In the genomic region with DNA sequence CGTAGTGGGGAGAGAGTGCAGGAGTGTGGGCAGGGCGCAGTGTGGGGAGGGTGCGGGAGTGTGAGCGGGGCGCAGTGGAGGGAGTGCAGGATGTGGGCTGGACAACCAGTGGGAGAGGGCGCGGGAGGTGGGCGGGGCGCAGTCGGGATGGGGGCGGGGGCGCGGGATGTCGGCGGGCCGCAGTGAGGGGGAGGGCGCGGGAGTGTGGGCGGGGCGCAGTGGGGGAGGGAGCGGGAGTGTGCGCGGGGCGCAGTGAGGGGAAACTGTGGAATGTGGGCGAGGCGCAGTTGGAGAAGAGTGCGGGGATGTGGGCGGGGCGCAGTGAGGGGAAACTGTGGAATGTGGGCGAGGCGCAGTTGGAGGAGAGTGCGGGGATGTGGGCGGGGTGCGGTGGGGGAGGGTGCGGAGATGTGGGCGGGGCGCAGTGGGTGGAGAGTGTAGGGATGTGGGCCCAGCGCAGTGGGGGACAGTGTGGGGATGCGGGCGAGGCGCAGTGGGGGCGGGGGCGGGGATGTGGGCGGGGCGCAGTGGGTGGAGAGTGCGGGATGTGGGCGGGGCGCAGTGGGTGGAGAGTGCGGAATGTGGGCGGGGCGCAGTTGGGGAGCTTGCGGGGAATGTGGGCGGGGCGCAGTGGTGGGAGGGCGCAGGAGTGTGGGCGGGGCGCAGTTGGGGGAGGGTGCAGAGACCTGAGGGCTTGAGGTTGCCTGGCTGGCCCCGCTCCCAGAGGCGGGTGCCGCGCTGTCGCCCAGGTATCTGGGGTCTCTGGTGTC, we compare ENCODE assay signal across 8 cellular contexts. TPM values are rescaled to one million over a fixed set of nuclear protein-coding genes. Genes with fewer than 3 reads are reported as not detected.
DNase-seq lines count a peak whose midpoint lies in the region; ATAC-seq and TF ChIP-seq lines count a peak whose summit lies in the region.

A gene (plus strand): TSS at position 723 of the 770 bp plus-strand sequence. CDS start 257 bp downstream, outside the sequence.

- peak within 1 kb of the TSS; percentile 81 for H3K4me3 Mint-ChIP-seq in GM23338
- H3K4me3 Mint-ChIP-seq in MCF 10A (ENCODE audit: unreplicated experiment) = peak within 1 kb of the TSS; percentile 69

- no peaks in the 10 kb centered on the region; the same call in 1 of the 2 replicates for H4K20me1 ChIP-seq in GM23338 (replicated peaks; ENCODE audit: insufficient read depth)

- H3K4me3 ChIP-seq in GM23338 (peak within 1 kb of the TSS; percentile 93), iPS-20b (ENCODE audit: low read length) (peak within 1 kb of the TSS; percentile 77), skeletal muscle satellite cell (ENCODE audit: low read length) (peak within 1 kb of the TSS; percentile 81)

- TF ChIP-seq CTCF in GM23338 (conservative IDR thresholded peaks at IDR 0.05; ENCODE audit: low read depth in 2 of 2) = no peak
- TF ChIP-seq CTCF in MCF 10A (IDR thresholded peaks at IDR 0.05; ENCODE audit: unreplicated experiment) = no peak

- H3K9ac ChIP-seq in iPS-20b (ENCODE audit: low read depth, low read length) = no peak within 1 kb of the TSS; the same call in 1 of the 2 replicates
- peak within 1 kb of the TSS; percentile 86 for H3K9ac ChIP-seq in skeletal muscle satellite cell (ENCODE audit: low read depth, low read length)

- H3K27ac Mint-ChIP-seq in GM23338 (no peak within 1 kb of the TSS), MCF 10A (ENCODE audit: low read depth, unreplicated experiment) (peak within 1 kb of the TSS; percentile 24)

- no peaks in the 10 kb centered on the region for H3K9me2 ChIP-seq in GM23338 (ENCODE audit: insufficient read depth)

- no peaks in the 10 kb centered on the region for H3K79me2 ChIP-seq in GM23338 (replicated peaks; ENCODE audit: insufficient read depth)

- peak; percentile 91 for DNase-seq in GM23338 (ENCODE audit: low spot score)
- peak; percentile 73 to 88 for DNase-seq in SW 1271 (lab: John Stamatoyannopoulos, UW)
- DNase-seq in MCF 10A (ENCODE audit: unreplicated experiment) = peak; percentile 85
- no peak for DNase-seq in NCI-H1048 (lab: John Stamatoyannopoulos, UW)
- no peak for DNase-seq in NK-92 (lab: John Stamatoyannopoulos, UW; ENCODE audit: unreplicated experiment)

- CTCF ChIA-PET in MCF 10A (lab: Yijun Ruan, JAX) = interaction anchor here (0.7 kb wide), 1 partner anchor 124 kb away, joined by 3 read pairs; no protein-coding TSS in a partner anchor

- peaks cover 14% of the 10 kb centered on the region for H3F3A ChIP-seq in GM23338 (replicated peaks; ENCODE audit: low read depth)

- no TSS peak for BruUV-seq in MCF 10A (replicated peaks; lab: Mats Ljungman, UMichigan)

- intact Hi-C loops in MCF 10A (cut with micrococcal nuclease) = loop anchor here (2.0 to 10.0 kb wide), 2 partner anchors 60 to 146 kb away; a partner anchor contains a TSS

- H3K9me3 Mint-ChIP-seq in GM23338 (peaks cover 6% of the 10 kb centered on the region), MCF 10A (ENCODE audit: unreplicated experiment) (no peaks in the 10 kb centered on the region)

- H3K27ac ChIP-seq in GM23338 (ENCODE audit: low read depth) (peak within 1 kb of the TSS; percentile 85), iPS-20b (ENCODE audit: low read length) (no peak within 1 kb of the TSS)

- peaks cover 18% of the 10 kb centered on the region; the same call in 1 of the 2 replicates for H3K4me1 ChIP-seq in GM23338 (ENCODE audit: insufficient read depth)
- H3K4me1 ChIP-seq in iPS-20b (ENCODE audit: insufficient read depth, low read length) = peaks cover 11% of the 10 kb centered on the region
- H3K4me1 ChIP-seq in skeletal muscle satellite cell (ENCODE audit: control insufficient read depth, insufficient read depth, low read length) = peaks cover 63% of the 10 kb centered on the region

- POLR2A ChIA-PET in MCF 10A (lab: Yijun Ruan, JAX) = interaction anchor here (0.5 to 0.9 kb wide), 4 partner anchors 9 to 70 kb away, joined by 3 to 4 read pairs (median 4); no protein-coding TSS in a partner anchor

- H2AFZ ChIP-seq in GM23338 = peak within 1 kb of the TSS; percentile 95

- H3K36me3 Mint-ChIP-seq in GM23338 (ENCODE audit: low read depth) = no peaks in the 10 kb centered on the region
- H3K36me3 Mint-ChIP-seq in MCF 10A (ENCODE audit: insufficient read depth, unreplicated experiment) = no peaks in the 10 kb centered on the region

- H3K27me3 ChIP-seq in GM23338 (ENCODE audit: insufficient read depth) (peaks cover 20% of the 10 kb centered on the region), iPS-20b (ENCODE audit: insufficient read depth, low read length) (peaks cover 56% of the 10 kb centered on the region), skeletal muscle satellite cell (ENCODE audit: control insufficient read depth, insufficient read depth, low read length) (no peaks in the 10 kb centered on the region)

- H3K4me1 Mint-ChIP-seq in GM23338 (peaks cover 26% of the 10 kb centered on the region), MCF 10A (ENCODE audit: insufficient read depth, unreplicated experiment) (peaks cover 25% of the 10 kb centered on the region)

- H3K27me3 Mint-ChIP-seq in GM23338 (ENCODE audit: insufficient read depth, low read depth, poor library complexity) (peaks cover 32% of the 10 kb centered on the region), MCF 10A (ENCODE audit: insufficient read depth, unreplicated experiment) (no peaks in the 10 kb centered on the region)

- H3K9me3 ChIP-seq in iPS-20b (ENCODE audit: insufficient read depth, low read depth, low read length) = no peaks in the 10 kb centered on the region
- H3K9me3 ChIP-seq in skeletal muscle satellite cell (replicated peaks; ENCODE audit: low read length) = no peaks in the 10 kb centered on the region

- H3K4me2 ChIP-seq in GM23338 (peak within 1 kb of the TSS; percentile 94), skeletal muscle satellite cell (ENCODE audit: low read length) (peak within 1 kb of the TSS; percentile 92)

- ATAC-seq in GM23338 (peak; percentile 59), HG03135 (IDR thresholded peaks at IDR 0.05; ENCODE audit: unreplicated experiment) (no peak)

- no peaks in the 10 kb centered on the region for H3K36me3 ChIP-seq in GM23338 (ENCODE audit: insufficient read depth)
- H3K36me3 ChIP-seq in iPS-20b (ENCODE audit: insufficient read depth, low read depth, low read length) = no peaks in the 10 kb centered on the region
- H3K36me3 ChIP-seq in skeletal muscle satellite cell (ENCODE audit: insufficient read depth, low read length) = no peaks in the 10 kb centered on the region

TF ChIP-seq in GM23338, 12 proteins besides CTCF, POLR2A, EP300 and RAD21:
- no peak for TF ChIP-seq ZNF331 (CRISPR knock-in tag; IDR thresholded peaks at IDR 0.05; ENCODE audit: low read depth)
- peak; percentile 70 for TF ChIP-seq POLR2AphosphoS5 (IDR thresholded peaks at IDR 0.05; ENCODE audit: low read depth)
- TF ChIP-seq JUNB (IDR thresholded peaks at IDR 0.05; ENCODE audit: unreplicated experiment) = no peak

RNA-seq across cellular contexts. Expression of the gene that starts here (rescaled TPM):
- 4.3 and 5.1 TPM in 2 replicates for total RNA-seq in GM23338 (2014; rRNA removed; shearing (Covaris generic))
- 3.2 and 3.4 TPM in 2 replicates for polyA plus RNA-seq in GM23338 (2016; fragmentation: Nextera tagmentation; extraction: Ambion mirVana)
- 0.49 and 0.66 TPM in 2 replicates for total RNA-seq in MCF 10A (2022)
- total RNA-seq in skeletal muscle satellite cell (2012; rRNA removed) = not detected in 2 replicates

Comparison
In these comparisons a context has a peak if more than half of its experiments do, and no peak if none do; other contexts are left out.
1. Peak in DNase-seq in MCF 10A; RNA of the gene not detected or under 1 TPM.
2. DNase-seq: peak in GM23338 (single experiment) and SW 1271 (2 of 2); none in NCI-H1048 (single experiment) and NK-92 (single experiment).
3. Peak in every context shown above with its lines, with median percentiles within 50 percentile points of each other: H3K4me3 ChIP-seq.